In genomic region chr9:22040760-22041159, GRCh38 we compare ENCODE assay signal across 14 cellular contexts. TPM values are rescaled to one million over a fixed set of nuclear protein-coding genes. Genes with fewer than 3 reads are reported as not detected.
DNase-seq lines count a peak whose midpoint lies in the region; ATAC-seq and TF ChIP-seq lines count a peak whose summit lies in the region.
"Had no signal": no experiment of that assay in that cellular context is flagged by ENCODE, and none has a peak within 500 bp of the region (broad histone marks: within the 10 kb centered on the region; RNA-seq: fewer than 3 reads in every experiment).

No MANE protein-coding gene starts in this region.

- no peaks in the 10 kb centered on the region for H3K36me3 Mint-ChIP-seq in activated naive CD8-positive, alpha-beta T cell treated with anti-CD3 and anti-CD28 coated beads, Interleukin-2, amount 50 U/mL, for 24 hours (ENCODE audit: low read depth)
- H3K36me3 Mint-ChIP-seq in activated naive CD8-positive, alpha-beta T cell treated with anti-CD3 and anti-CD28 coated beads for 36 hours = no peaks in the 10 kb centered on the region
- no peaks in the 10 kb centered on the region for H3K36me3 Mint-ChIP-seq in type B pancreatic cell

- H3K4me3 ChIP-seq in hepatocyte = no peak overlapping the region
- no peak overlapping the region for H3K4me3 ChIP-seq in right atrium auricular region
- H3K4me3 ChIP-seq: vagina had no signal

- H3K4me1 Mint-ChIP-seq in activated naive CD8-positive, alpha-beta T cell treated with anti-CD3 and anti-CD28 coated beads, Interleukin-2, amount 50 U/mL, for 24 hours = peaks cover 29% of the 10 kb centered on the region
- peaks cover 28% of the 10 kb centered on the region for H3K4me1 Mint-ChIP-seq in activated naive CD8-positive, alpha-beta T cell treated with anti-CD3 and anti-CD28 coated beads for 36 hours
- H3K4me1 Mint-ChIP-seq in type B pancreatic cell (ENCODE audit: unreplicated experiment) = no peaks in the 10 kb centered on the region

- H4K20me1 ChIP-seq in hepatocyte (ENCODE audit: insufficient read depth, poor library complexity, severe bottlenecking) = no peaks in the 10 kb centered on the region

- no peak overlapping the region for H3K4me2 ChIP-seq in hepatocyte

- TF ChIP-seq CTCF in hepatocyte (IDR thresholded peaks at IDR 0.05; ENCODE audit: poor library complexity) (no peak), type B pancreatic cell (conservative IDR thresholded peaks at IDR 0.05) (no peak), right atrium auricular region (IDR thresholded peaks at IDR 0.05) (no peak)

- H3K27ac ChIP-seq in hepatocyte = peak overlapping the region; percentile 68
- no peak overlapping the region for H3K27ac ChIP-seq in right atrium auricular region
- H3K27ac ChIP-seq: vagina had no signal

- no peaks in the 10 kb centered on the region for H3K9me3 ChIP-seq in hepatocyte (ENCODE audit: low read depth)
- H3K9me3 ChIP-seq in right atrium auricular region = no peaks in the 10 kb centered on the region
- H3K9me3 ChIP-seq: BE2C, vagina had no signal

- H3K27me3 ChIP-seq in hepatocyte (no peaks in the 10 kb centered on the region), right atrium auricular region (no peaks in the 10 kb centered on the region)
- H3K27me3 ChIP-seq: BE2C, vagina had no signal

- peaks cover 8% of the 10 kb centered on the region for H3K27me3 Mint-ChIP-seq in activated naive CD8-positive, alpha-beta T cell treated with anti-CD3 and anti-CD28 coated beads, Interleukin-2, amount 50 U/mL, for 24 hours
- peaks cover 14% of the 10 kb centered on the region for H3K27me3 Mint-ChIP-seq in activated naive CD8-positive, alpha-beta T cell treated with anti-CD3 and anti-CD28 coated beads for 36 hours
- no peaks in the 10 kb centered on the region for H3K27me3 Mint-ChIP-seq in type B pancreatic cell

- H3K4me1 ChIP-seq in hepatocyte (ENCODE audit: insufficient read depth) = peaks cover 9% of the 10 kb centered on the region
- H3K4me1 ChIP-seq in right atrium auricular region = no peaks in the 10 kb centered on the region
- H3K4me1 ChIP-seq: BE2C had no signal

- H3K27ac Mint-ChIP-seq in activated naive CD8-positive, alpha-beta T cell treated with anti-CD3 and anti-CD28 coated beads, Interleukin-2, amount 50 U/mL, for 24 hours = peak overlapping the region; percentile 38
- no peak overlapping the region for H3K27ac Mint-ChIP-seq in activated naive CD8-positive, alpha-beta T cell treated with anti-CD3 and anti-CD28 coated beads for 36 hours
- H3K27ac Mint-ChIP-seq in type B pancreatic cell = peak overlapping the region; percentile 96

- peak; percentile 94 for ATAC-seq in activated naive CD8-positive, alpha-beta T cell treated with anti-CD3 and anti-CD28 coated beads, Interleukin-2, amount 50 U/mL, for 24 hours
- no peak for ATAC-seq in GM18519 (IDR thresholded peaks at IDR 0.05; ENCODE audit: low FRiP score, unreplicated experiment)

- WGBS in hepatocyte (ENCODE audit: low lambda C conversion rate, missing lambda C conversion rate) = 71% methylated on average over 1 of the region's 1 CpG

- H3K9me2 ChIP-seq in hepatocyte (replicated peaks; ENCODE audit: insufficient read depth) = no peaks in the 10 kb centered on the region

- no peak overlapping the region for H2AFZ ChIP-seq in hepatocyte

- H3K79me2 ChIP-seq in hepatocyte = no peaks in the 10 kb centered on the region

- H3K36me3 ChIP-seq in hepatocyte (replicated peaks; ENCODE audit: insufficient read depth, low read depth) (no peaks in the 10 kb centered on the region), right atrium auricular region (no peaks in the 10 kb centered on the region)
- H3K36me3 ChIP-seq: BE2C, vagina had no signal

- no peak overlapping the region for H3K4me3 Mint-ChIP-seq in activated naive CD8-positive, alpha-beta T cell treated with anti-CD3 and anti-CD28 coated beads, Interleukin-2, amount 50 U/mL, for 24 hours
- H3K4me3 Mint-ChIP-seq in activated naive CD8-positive, alpha-beta T cell treated with anti-CD3 and anti-CD28 coated beads for 36 hours = no peak overlapping the region
- H3K4me3 Mint-ChIP-seq in type B pancreatic cell = no peak overlapping the region

- no peaks in the 10 kb centered on the region for H3K9me3 Mint-ChIP-seq in activated naive CD8-positive, alpha-beta T cell treated with anti-CD3 and anti-CD28 coated beads, Interleukin-2, amount 50 U/mL, for 24 hours
- H3K9me3 Mint-ChIP-seq in activated naive CD8-positive, alpha-beta T cell treated with anti-CD3 and anti-CD28 coated beads for 36 hours = no peaks in the 10 kb centered on the region
- H3K9me3 Mint-ChIP-seq in type B pancreatic cell = no peaks in the 10 kb centered on the region

- no peak for DNase-seq in activated naive CD8-positive, alpha-beta T cell treated with anti-CD3 and anti-CD28 coated beads, Interleukin-2, amount 50 U/mL, for 24 hours
- DNase-seq in activated naive CD8-positive, alpha-beta T cell treated with anti-CD3 and anti-CD28 coated beads for 36 hours = no peak
- peak; percentile 86 for DNase-seq in amniotic epithelial cell (ENCODE audit: low read depth)
- no peak for DNase-seq in hepatocyte (ENCODE audit: low spot score)
- DNase-seq in type B pancreatic cell (ENCODE audit: extremely low spot score, unreplicated experiment) = no peak
- DNase-seq in right atrium auricular region (ENCODE audit: low spot score) = no peak
- DNase-seq in NOMO-1 (lab: John Stamatoyannopoulos, UW; ENCODE audit: unreplicated experiment in 2 of 2) = no peak
- DNase-seq: amygdala, BE2C, Karpas-422, T1000 had no signal

RNA-seq across cellular contexts. Expression of gene CDKN2B, which starts 31.7 kb away (rescaled TPM):
- total RNA-seq in activated naive CD8-positive, alpha-beta T cell treated with anti-CD3 and anti-CD28 coated beads for 36 hours = not detected
- 8.5 and 18.6 TPM in 2 replicates for total RNA-seq in hepatocyte
- polyA plus RNA-seq in hepatocyte = 6.0 and 15.1 TPM in 2 replicates
- total RNA-seq in type B pancreatic cell (ENCODE audit: low replicate concordance) = 18.4 and 64.0 TPM in 2 replicates
- 1 to 10 TPM; 2.5 to 3.9 TPM for total RNA-seq in right atrium auricular region
- total RNA-seq: skeletal muscle tissue had no signal

RNA-seq across cellular contexts. Expression of gene CDKN2B-AS1, which starts 46.2 kb away (rescaled TPM):
- under 1 TPM in 1 of 2 experiments, not detected in 1; 0.10 TPM for total RNA-seq in activated naive CD8-positive, alpha-beta T cell treated with anti-CD3 and anti-CD28 coated beads for 36 hours
- total RNA-seq in hepatocyte (0.27 and 1.1 TPM in 2 replicates), type B pancreatic cell (ENCODE audit: low replicate concordance) (0.58 and 1.5 TPM in 2 replicates), right atrium auricular region (not detected)
- polyA plus RNA-seq in hepatocyte = 0.26 and 0.68 TPM in 2 replicates

RNA-seq across cellular contexts. Expression of gene CDKN2A, which starts 46.6 kb away (rescaled TPM):
- 1 to 10 TPM in 1 of 2 experiments, under 1 TPM in 1; 0.97 to 1.5 TPM for total RNA-seq in activated naive CD8-positive, alpha-beta T cell treated with anti-CD3 and anti-CD28 coated beads for 36 hours
- total RNA-seq in hepatocyte (0.76 and 0.90 TPM in 2 replicates), type B pancreatic cell (ENCODE audit: low replicate concordance) (1.8 and 9.0 TPM in 2 replicates), right atrium auricular region (1 to 10 TPM in 1 of 2 donors, not detected in 1; 1.3 TPM)
- 2.9 and 4.8 TPM in 2 replicates for polyA plus RNA-seq in hepatocyte
- total RNA-seq: skeletal muscle tissue had no signal
